8 cellular contexts compared by ENCODE assay signal in genomic region chr5:134224905-134225779, GRCh38. TPM values are rescaled to one million over a fixed set of nuclear protein-coding genes. Genes with fewer than 3 reads are reported as not detected.
DNase-seq lines count a peak whose midpoint lies in the region; ATAC-seq and TF ChIP-seq lines count a peak whose summit lies in the region.

No MANE protein-coding gene starts in this region.

- peak overlapping the region; percentile 68 for H2AFZ ChIP-seq in PC-3 (ENCODE audit: low read length)

- H3K27ac ChIP-seq in PC-3 (ENCODE audit: low read length) = peak overlapping the region; percentile 96

- H3K4me1 Mint-ChIP-seq in nephron progenitor cell = peaks cover 55% of the 10 kb centered on the region
- peaks cover 58% of the 10 kb centered on the region for H3K4me1 Mint-ChIP-seq in stimulated activated naive CD8-positive, alpha-beta T cell treated with anti-CD3 and anti-CD28 coated beads, Interleukin-15, Interleukin-2, amounts not matched to agents 100 ng/mL and 50 ng/mL, for 24 hours (ENCODE audit: low read depth)

- H3K4me3 ChIP-seq in BE2C (ENCODE audit: low read depth, low read length) = peak overlapping the region; percentile 96
- H3K4me3 ChIP-seq in PC-3 (ENCODE audit: low read length) = peak overlapping the region; percentile 100

- peaks cover 4% of the 10 kb centered on the region for H3K9me3 Mint-ChIP-seq in nephron progenitor cell
- H3K9me3 Mint-ChIP-seq in stimulated activated naive CD8-positive, alpha-beta T cell treated with anti-CD3 and anti-CD28 coated beads, Interleukin-15, Interleukin-2, amounts not matched to agents 100 ng/mL and 50 ng/mL, for 24 hours = no peaks in the 10 kb centered on the region

- H3K36me3 ChIP-seq in BE2C (peaks cover 11% of the 10 kb centered on the region), PC-3 (ENCODE audit: low read depth, low read length) (0 out of 2 replicates have a peak, but pooled peaks cover 12% of the 10 kb centered on the region)

- peak overlapping the region; percentile 100 for H3K27ac Mint-ChIP-seq in nephron progenitor cell
- peak overlapping the region; percentile 96 for H3K27ac Mint-ChIP-seq in stimulated activated naive CD8-positive, alpha-beta T cell treated with anti-CD3 and anti-CD28 coated beads, Interleukin-15, Interleukin-2, amounts not matched to agents 100 ng/mL and 50 ng/mL, for 24 hours

- H3K4me3 Mint-ChIP-seq in nephron progenitor cell = peak overlapping the region; percentile 99
- peak overlapping the region; percentile 90 for H3K4me3 Mint-ChIP-seq in stimulated activated naive CD8-positive, alpha-beta T cell treated with anti-CD3 and anti-CD28 coated beads, Interleukin-15, Interleukin-2, amounts not matched to agents 100 ng/mL and 50 ng/mL, for 24 hours

- peaks cover 72% of the 10 kb centered on the region for H3K79me2 ChIP-seq in PC-3 (ENCODE audit: low read length)

- peaks cover 46% of the 10 kb centered on the region for H4K20me1 ChIP-seq in PC-3 (ENCODE audit: low read length)

- DNase-seq in BE2C (peak; percentile 85), PC-3 (peak; percentile 78), fibroblast of the conjunctiva (ENCODE audit: low read depth) (peak; percentile 62), nephron progenitor cell (peak; percentile 81)
- DNase-seq in activated T-helper 9 cell treated with anti-CD3 and anti-CD28 coated beads, Interleukin-2, amount 50 U/mL, for 16 hours (ENCODE audit: low read depth) = peak; percentile 57

- no peaks in the 10 kb centered on the region for H3F3A ChIP-seq in PC-3 (ENCODE audit: low read length, unreplicated experiment)

- intact Hi-C loops in PC-3 (cut with micrococcal nuclease) = loop anchor here (2.0 kb wide), 1 partner anchor 48 kb away; the partner anchor contains the start of gene SKP1

- no TSS peak for BruUV-seq in PC-3 (replicated peaks; lab: Mats Ljungman, UMichigan)

- H3K27me3 ChIP-seq in BE2C (no peaks in the 10 kb centered on the region), PC-3 (ENCODE audit: low read length) (no peaks in the 10 kb centered on the region)

- H3K4me1 ChIP-seq in BE2C (peaks cover 8% of the 10 kb centered on the region), PC-3 (ENCODE audit: insufficient read depth, low read length) (peaks cover 22% of the 10 kb centered on the region)

- H3K9ac ChIP-seq in PC-3 (ENCODE audit: low read length) = peak overlapping the region; percentile 100

- POLR2A ChIA-PET in PC-3 (lab: Charles Lee; ENCODE audit: unreplicated experiment) = interaction anchor here (0.6 to 2.4 kb wide), 3 partner anchors 20 to 153 kb away, joined by 5 to 16 read pairs (median 15); no protein-coding TSS in a partner anchor

- peak overlapping the region; percentile 87 for H3K4me2 ChIP-seq in PC-3 (ENCODE audit: low read length)

- H3K9me2 ChIP-seq in PC-3 (replicated peaks; ENCODE audit: low read length) = no peaks in the 10 kb centered on the region

- TF ChIP-seq CTCF in BE2C (IDR thresholded peaks at IDR 0.05; ENCODE audit: low read depth, low read length) (no peak; the same call in 1 of the 2 replicates), PC-3 (conservative IDR thresholded peaks at IDR 0.05; ENCODE audit: low read depth, low read length) (no peak), nephron progenitor cell (IDR thresholded peaks at IDR 0.05) (no peak)

- H3K27me3 Mint-ChIP-seq in nephron progenitor cell (ENCODE audit: low read depth, poor library complexity) = peaks cover 9% of the 10 kb centered on the region
- no peaks in the 10 kb centered on the region for H3K27me3 Mint-ChIP-seq in stimulated activated naive CD8-positive, alpha-beta T cell treated with anti-CD3 and anti-CD28 coated beads, Interleukin-15, Interleukin-2, amounts not matched to agents 100 ng/mL and 50 ng/mL, for 24 hours

- H3K9me3 ChIP-seq in BE2C (no peaks in the 10 kb centered on the region), PC-3 (ENCODE audit: low read length) (no peaks in the 10 kb centered on the region)

- CTCF ChIA-PET in PC-3 (lab: Charles Lee) = no interaction called here

- peak; percentile 31 for ATAC-seq in GM19043 (IDR thresholded peaks at IDR 0.05; ENCODE audit: low read depth, unreplicated experiment)
- peak; percentile 30 for ATAC-seq in HG03342 (IDR thresholded peaks at IDR 0.05; ENCODE audit: unreplicated experiment)
- peak; percentile 29 for ATAC-seq in PC-3

- peaks cover 32% of the 10 kb centered on the region for H3K36me3 Mint-ChIP-seq in nephron progenitor cell (ENCODE audit: low read depth)
- peaks cover 47% of the 10 kb centered on the region for H3K36me3 Mint-ChIP-seq in stimulated activated naive CD8-positive, alpha-beta T cell treated with anti-CD3 and anti-CD28 coated beads, Interleukin-15, Interleukin-2, amounts not matched to agents 100 ng/mL and 50 ng/mL, for 24 hours (ENCODE audit: low read depth)

RNA-seq across cellular contexts. Expression of gene PPP2CA, which starts 0.7 kb away (rescaled TPM):
- polyA plus RNA-seq in BE2C (2012; ENCODE audit: insufficient read depth, insufficient read length, low read depth) = 306 TPM
- 184 and 292 TPM in 2 replicates for total RNA-seq in PC-3 (2014; rRNA removed)

RNA-seq across cellular contexts. Expression of gene SKP1, which starts 48.4 kb away (rescaled TPM):
- polyA plus RNA-seq in BE2C (2012; ENCODE audit: insufficient read depth, insufficient read length, low read depth) = 482 TPM
- total RNA-seq in PC-3 (2014; rRNA removed) = 197 and 220 TPM in 2 replicates

Comparison
In these comparisons a context has a peak if more than half of its experiments do, and no peak if none do; other contexts are left out.
1. Peak in every context shown above with its lines: DNase-seq, ATAC-seq, H3K4me3 ChIP-seq and H3K27ac ChIP-seq.